13 cellular contexts compared by ENCODE assay signal in the genomic region with DNA sequence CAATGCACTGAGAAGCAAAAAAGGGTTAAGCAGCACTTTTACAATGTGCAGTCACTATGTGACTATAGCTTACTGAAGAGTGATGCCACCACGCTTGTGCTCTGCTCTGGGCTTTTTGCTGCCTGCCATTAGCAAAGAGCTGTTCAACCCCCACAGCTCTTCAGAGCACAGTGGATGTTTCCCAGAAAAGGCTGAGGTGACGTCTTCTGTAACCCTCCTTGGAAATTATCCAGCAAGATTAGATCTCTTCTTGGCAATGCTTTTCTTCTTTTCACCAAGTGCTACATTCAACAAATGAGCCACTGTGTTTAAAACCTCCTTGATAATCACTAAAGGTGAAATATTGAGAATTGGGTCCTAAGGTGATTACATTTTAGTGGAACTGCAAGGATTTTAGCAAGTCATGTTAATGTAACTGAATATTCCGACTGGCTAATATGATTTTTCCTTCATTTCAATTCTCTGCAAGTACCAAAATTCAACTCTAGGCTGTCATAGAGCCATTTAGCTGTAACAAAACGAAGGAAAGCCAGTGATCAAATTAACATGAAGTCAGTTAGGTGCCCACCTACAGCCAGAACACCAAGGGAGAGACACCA. TPM values are rescaled to one million over a fixed set of nuclear protein-coding genes. Genes with fewer than 3 reads are reported as not detected.
DNase-seq lines count a peak whose midpoint lies in the region; ATAC-seq and TF ChIP-seq lines count a peak whose summit lies in the region.
"Had no signal": no experiment of that assay in that cellular context is flagged by ENCODE, and none has a peak within 500 bp of the region (broad histone marks: within the 10 kb centered on the region; RNA-seq: fewer than 3 reads in every experiment).

No MANE protein-coding gene starts in this region.

- intact Hi-C loops in colonic mucosa (cut with DNase I): no loop called here

- H3K9ac ChIP-seq in SK-N-MC (ENCODE audit: insufficient read length) (no peak overlapping the region), colonic mucosa (ENCODE audit: low read depth in 2 of 2, low read length in 2 of 2) (no peak overlapping the region)

- TF ChIP-seq POLR2A in erythroblast (IDR thresholded peaks at IDR 0.05; ENCODE audit: low read length): peak; percentile 18

- no peak for ATAC-seq in GM19397 (IDR thresholded peaks at IDR 0.05; ENCODE audit: unreplicated experiment)

- H3K4me1 ChIP-seq in colonic mucosa: peaks cover 5% of the 10 kb centered on the region

- H3K27me3 ChIP-seq in colonic mucosa: no peaks in the 10 kb centered on the region
- H3K27me3 ChIP-seq: esophagus squamous epithelium had no signal

- H3K4me3 ChIP-seq in SK-N-MC (no peak overlapping the region), skeletal muscle cell (ENCODE audit: low read depth, low read length) (no peak overlapping the region), colonic mucosa (no peak overlapping the region)
- H3K4me3 ChIP-seq: esophagus squamous epithelium had no signal

- H3K36me3 ChIP-seq in SK-N-MC (ENCODE audit: insufficient read depth, low read length) (peaks cover 12% of the 10 kb centered on the region; the same call in 1 of the 2 replicates), colonic mucosa (no peaks in the 10 kb centered on the region)
- H3K36me3 ChIP-seq: esophagus squamous epithelium had no signal

- DNase-seq in NCI-H2196 (lab: John Stamatoyannopoulos, UW; ENCODE audit: unreplicated experiment) (peak; percentile 43), NCI-H2196 treated with DMSO at 0.1 percent for 48 hours (lab: John Stamatoyannopoulos, UW; ENCODE audit: unreplicated experiment) (no peak), SK-N-MC (ENCODE audit: low read depth, low spot score) (no peak), erythroblast (lab: John Stamatoyannopoulos, UW) (peak; percentile 72 to 77), skeletal muscle cell (ENCODE audit: low read depth) (peak; percentile 53), colonic mucosa (no peak)
- no peak for DNase-seq in stimulated activated CD8-positive, alpha-beta memory T cell treated with anti-CD3 and anti-CD28 coated beads, Interleukin-4, amount 100 ng/mL, for 48 hours
- DNase-seq: ACHN, anterior cingulate cortex, esophagus squamous epithelium, NCI-H187, RPMI8226 had no signal

- H3K27ac ChIP-seq in SK-N-MC (0 out of 2 replicates have a peak overlapping the region, but pooled peaks have one; percentile 37), colonic mucosa (no peak overlapping the region)
- H3K27ac ChIP-seq: esophagus squamous epithelium had no signal

- H3K9me3 ChIP-seq in SK-N-MC (ENCODE audit: low read depth, low read length) (no peaks in the 10 kb centered on the region), colonic mucosa (no peaks in the 10 kb centered on the region)
- H3K9me3 ChIP-seq: esophagus squamous epithelium had no signal

- no peak for TF ChIP-seq CTCF in colonic mucosa (IDR thresholded peaks at IDR 0.05)

RNA-seq across cellular contexts. Expression of a gene that starts 34.9 kb away (rescaled TPM):
- total RNA-seq in colonic mucosa: 10 to 100 TPM; 17.5 to 34.9 TPM

Comparison
In these comparisons a context has a peak if more than half of its experiments do, and no peak if none do; other contexts are left out.
1. DNase-seq: peak in NCI-H2196 (single experiment), erythroblast (2 of 2) and skeletal muscle cell (single experiment); none in NCI-H2196 treated with DMSO at 0.1 percent for 48 hours (single experiment), SK-N-MC (single experiment), colonic mucosa (single experiment) and stimulated activated CD8-positive, alpha-beta memory T cell treated with anti-CD3 and anti-CD28 coated beads, Interleukin-4, amount 100 ng/mL, for 48 hours (single experiment).